In the genomic region with DNA sequence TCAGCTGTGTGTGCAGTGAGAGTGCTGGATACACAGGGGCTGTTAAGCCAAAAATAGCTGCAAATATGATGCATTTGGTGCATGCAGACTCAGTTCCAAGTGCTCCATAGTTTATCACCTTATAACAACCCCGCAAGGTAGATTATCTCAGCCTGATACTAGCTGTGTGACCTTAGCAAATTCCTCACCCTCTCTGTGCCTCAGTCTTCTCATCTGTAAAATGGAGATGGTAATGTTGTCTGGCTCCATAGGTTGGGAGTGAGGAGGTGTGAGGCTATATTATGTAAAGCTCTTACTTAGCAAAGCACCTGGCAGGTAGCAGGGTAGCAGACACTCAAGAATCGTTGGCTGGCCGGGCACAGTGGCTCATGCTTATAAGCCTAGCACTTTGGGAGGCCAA, we compare ENCODE assay signal across 3 cellular contexts.
TF ChIP-seq lines count a peak whose summit lies in the region.

No MANE protein-coding gene starts in this region.

TF ChIP-seq in A549, 52 proteins besides CTCF, POLR2A, EP300 and RAD21:
- TF ChIP-seq RARB (CRISPR knock-in tag; IDR thresholded peaks at IDR 0.05) (no peak), ZFP36 (IDR thresholded peaks at IDR 0.05; ENCODE audit: borderline replicate concordance, partially characterized antibody) (peak; percentile 58), RNF2 (IDR thresholded peaks at IDR 0.05; ENCODE audit: borderline replicate concordance, low read depth) (no peak), KDM1A (IDR thresholded peaks at IDR 0.05; ENCODE audit: low read depth) (0 out of 2 replicates have a peak, but pooled peaks have one; percentile 35), EHMT2 (IDR thresholded peaks at IDR 0.05; ENCODE audit: low read depth) (no peak)
- TF ChIP-seq, protein P1, sequence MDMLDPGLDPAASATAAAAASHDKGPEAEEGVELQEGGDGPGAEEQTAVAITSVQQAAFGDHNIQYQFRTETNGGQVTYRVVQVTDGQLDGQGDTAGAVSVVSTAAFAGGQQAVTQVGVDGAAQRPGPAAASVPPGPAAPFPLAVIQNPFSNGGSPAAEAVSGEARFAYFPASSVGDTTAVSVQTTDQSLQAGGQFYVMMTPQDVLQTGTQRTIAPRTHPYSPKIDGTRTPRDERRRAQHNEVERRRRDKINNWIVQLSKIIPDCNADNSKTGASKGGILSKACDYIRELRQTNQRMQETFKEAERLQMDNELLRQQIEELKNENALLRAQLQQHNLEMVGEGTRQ (IDR thresholded peaks at IDR 0.05) = no peak

TF ChIP-seq in HEK293, 187 proteins besides CTCF, POLR2A, EP300 and RAD21:
- TF ChIP-seq ZNF423 (tag by site-specific recombination; IDR thresholded peaks at IDR 0.05) = no peak
- no peak for TF ChIP-seq ZNF211 (tag by site-specific recombination; IDR thresholded peaks at IDR 0.05; ENCODE audit: low read depth)
- no peak for TF ChIP-seq ZNF660 (tag by site-specific recombination; IDR thresholded peaks at IDR 0.05)
- TF ChIP-seq, protein P2, sequence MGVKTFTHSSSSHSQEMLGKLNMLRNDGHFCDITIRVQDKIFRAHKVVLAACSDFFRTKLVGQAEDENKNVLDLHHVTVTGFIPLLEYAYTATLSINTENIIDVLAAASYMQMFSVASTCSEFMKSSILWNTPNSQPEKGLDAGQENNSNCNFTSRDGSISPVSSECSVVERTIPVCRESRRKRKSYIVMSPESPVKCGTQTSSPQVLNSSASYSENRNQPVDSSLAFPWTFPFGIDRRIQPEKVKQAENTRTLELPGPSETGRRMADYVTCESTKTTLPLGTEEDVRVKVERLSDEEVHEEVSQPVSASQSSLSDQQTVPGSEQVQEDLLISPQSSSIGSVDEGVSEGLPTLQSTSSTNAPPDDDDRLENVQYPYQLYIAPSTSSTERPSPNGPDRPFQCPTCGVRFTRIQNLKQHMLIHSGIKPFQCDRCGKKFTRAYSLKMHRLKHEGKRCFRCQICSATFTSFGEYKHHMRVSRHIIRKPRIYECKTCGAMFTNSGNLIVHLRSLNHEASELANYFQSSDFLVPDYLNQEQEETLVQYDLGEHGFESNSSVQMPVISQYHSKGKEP (tag by site-specific recombination; IDR thresholded peaks at IDR 0.05) = no peak
- TF ChIP-seq, protein P3, sequence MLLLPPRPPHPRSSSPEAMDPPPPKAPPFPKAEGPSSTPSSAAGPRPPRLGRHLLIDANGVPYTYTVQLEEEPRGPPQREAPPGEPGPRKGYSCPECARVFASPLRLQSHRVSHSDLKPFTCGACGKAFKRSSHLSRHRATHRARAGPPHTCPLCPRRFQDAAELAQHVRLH (tag by site-specific recombination; IDR thresholded peaks at IDR 0.05) = peak; percentile 51; the same call in 1 of the 2 replicates
- peak; percentile 89; the same call in 1 of the 2 replicates for TF ChIP-seq ZNF768 (tag by site-specific recombination; IDR thresholded peaks at IDR 0.05)

TF ChIP-seq in K562, 482 proteins besides CTCF, POLR2A, EP300 and RAD21 (continues in another document):
- TF ChIP-seq RBM34 (IDR thresholded peaks at IDR 0.05; ENCODE audit: borderline replicate concordance, insufficient read depth, low read length) = no peak
- TF ChIP-seq, protein P4, sequence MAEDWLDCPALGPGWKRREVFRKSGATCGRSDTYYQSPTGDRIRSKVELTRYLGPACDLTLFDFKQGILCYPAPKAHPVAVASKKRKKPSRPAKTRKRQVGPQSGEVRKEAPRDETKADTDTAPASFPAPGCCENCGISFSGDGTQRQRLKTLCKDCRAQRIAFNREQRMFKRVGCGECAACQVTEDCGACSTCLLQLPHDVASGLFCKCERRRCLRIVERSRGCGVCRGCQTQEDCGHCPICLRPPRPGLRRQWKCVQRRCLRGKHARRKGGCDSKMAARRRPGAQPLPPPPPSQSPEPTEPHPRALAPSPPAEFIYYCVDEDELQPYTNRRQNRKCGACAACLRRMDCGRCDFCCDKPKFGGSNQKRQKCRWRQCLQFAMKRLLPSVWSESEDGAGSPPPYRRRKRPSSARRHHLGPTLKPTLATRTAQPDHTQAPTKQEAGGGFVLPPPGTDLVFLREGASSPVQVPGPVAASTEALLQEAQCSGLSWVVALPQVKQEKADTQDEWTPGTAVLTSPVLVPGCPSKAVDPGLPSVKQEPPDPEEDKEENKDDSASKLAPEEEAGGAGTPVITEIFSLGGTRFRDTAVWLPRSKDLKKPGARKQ (CRISPR knock-in tag; IDR thresholded peaks at IDR 0.05) = no peak
- TF ChIP-seq NR2F6 (CRISPR knock-in tag; IDR thresholded peaks at IDR 0.05) = no peak
- TF ChIP-seq, protein P5, sequence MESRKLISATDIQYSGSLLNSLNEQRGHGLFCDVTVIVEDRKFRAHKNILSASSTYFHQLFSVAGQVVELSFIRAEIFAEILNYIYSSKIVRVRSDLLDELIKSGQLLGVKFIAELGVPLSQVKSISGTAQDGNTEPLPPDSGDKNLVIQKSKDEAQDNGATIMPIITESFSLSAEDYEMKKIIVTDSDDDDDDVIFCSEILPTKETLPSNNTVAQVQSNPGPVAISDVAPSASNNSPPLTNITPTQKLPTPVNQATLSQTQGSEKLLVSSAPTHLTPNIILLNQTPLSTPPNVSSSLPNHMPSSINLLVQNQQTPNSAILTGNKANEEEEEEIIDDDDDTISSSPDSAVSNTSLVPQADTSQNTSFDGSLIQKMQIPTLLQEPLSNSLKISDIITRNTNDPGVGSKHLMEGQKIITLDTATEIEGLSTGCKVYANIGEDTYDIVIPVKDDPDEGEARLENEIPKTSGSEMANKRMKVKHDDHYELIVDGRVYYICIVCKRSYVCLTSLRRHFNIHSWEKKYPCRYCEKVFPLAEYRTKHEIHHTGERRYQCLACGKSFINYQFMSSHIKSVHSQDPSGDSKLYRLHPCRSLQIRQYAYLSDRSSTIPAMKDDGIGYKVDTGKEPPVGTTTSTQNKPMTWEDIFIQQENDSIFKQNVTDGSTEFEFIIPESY (CRISPR knock-in tag; IDR thresholded peaks at IDR 0.05) = no peak
- no peak for TF ChIP-seq TOE1 (IDR thresholded peaks at IDR 0.05; ENCODE audit: borderline replicate concordance)
- TF ChIP-seq TOE1 (CRISPR knock-in tag; IDR thresholded peaks at IDR 0.05; ENCODE audit: borderline replicate concordance, low read depth) = no peak
- no peak for TF ChIP-seq HOXB6 (CRISPR knock-in tag; IDR thresholded peaks at IDR 0.05; ENCODE audit: borderline replicate concordance)
- no peak for TF ChIP-seq CSDE1 (IDR thresholded peaks at IDR 0.05)
- TF ChIP-seq NFRKB (IDR thresholded peaks at IDR 0.05; ENCODE audit: low read depth) = no peak
- TF ChIP-seq, protein P6, sequence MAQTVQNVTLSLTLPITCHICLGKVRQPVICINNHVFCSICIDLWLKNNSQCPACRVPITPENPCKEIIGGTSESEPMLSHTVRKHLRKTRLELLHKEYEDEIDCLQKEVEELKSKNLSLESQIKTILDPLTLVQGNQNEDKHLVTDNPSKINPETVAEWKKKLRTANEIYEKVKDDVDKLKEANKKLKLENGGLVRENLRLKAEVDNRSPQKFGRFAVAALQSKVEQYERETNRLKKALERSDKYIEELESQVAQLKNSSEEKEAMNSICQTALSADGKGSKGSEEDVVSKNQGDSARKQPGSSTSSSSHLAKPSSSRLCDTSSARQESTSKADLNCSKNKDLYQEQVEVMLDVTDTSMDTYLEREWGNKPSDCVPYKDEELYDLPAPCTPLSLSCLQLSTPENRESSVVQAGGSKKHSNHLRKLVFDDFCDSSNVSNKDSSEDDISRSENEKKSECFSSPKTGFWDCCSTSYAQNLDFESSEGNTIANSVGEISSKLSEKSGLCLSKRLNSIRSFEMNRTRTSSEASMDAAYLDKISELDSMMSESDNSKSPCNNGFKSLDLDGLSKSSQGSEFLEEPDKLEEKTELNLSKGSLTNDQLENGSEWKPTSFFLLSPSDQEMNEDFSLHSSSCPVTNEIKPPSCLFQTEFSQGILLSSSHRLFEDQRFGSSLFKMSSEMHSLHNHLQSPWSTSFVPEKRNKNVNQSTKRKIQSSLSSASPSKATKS (CRISPR knock-in tag; IDR thresholded peaks at IDR 0.05) = no peak
- TF ChIP-seq GABPB1 (CRISPR knock-in tag; IDR thresholded peaks at IDR 0.05) = no peak
- TF ChIP-seq EGR1 (conservative IDR thresholded peaks at IDR 0.05) = no peak
- TF ChIP-seq ZNF589 (CRISPR knock-in tag; IDR thresholded peaks at IDR 0.05; ENCODE audit: low read depth) = no peak
- TF ChIP-seq, protein P7, sequence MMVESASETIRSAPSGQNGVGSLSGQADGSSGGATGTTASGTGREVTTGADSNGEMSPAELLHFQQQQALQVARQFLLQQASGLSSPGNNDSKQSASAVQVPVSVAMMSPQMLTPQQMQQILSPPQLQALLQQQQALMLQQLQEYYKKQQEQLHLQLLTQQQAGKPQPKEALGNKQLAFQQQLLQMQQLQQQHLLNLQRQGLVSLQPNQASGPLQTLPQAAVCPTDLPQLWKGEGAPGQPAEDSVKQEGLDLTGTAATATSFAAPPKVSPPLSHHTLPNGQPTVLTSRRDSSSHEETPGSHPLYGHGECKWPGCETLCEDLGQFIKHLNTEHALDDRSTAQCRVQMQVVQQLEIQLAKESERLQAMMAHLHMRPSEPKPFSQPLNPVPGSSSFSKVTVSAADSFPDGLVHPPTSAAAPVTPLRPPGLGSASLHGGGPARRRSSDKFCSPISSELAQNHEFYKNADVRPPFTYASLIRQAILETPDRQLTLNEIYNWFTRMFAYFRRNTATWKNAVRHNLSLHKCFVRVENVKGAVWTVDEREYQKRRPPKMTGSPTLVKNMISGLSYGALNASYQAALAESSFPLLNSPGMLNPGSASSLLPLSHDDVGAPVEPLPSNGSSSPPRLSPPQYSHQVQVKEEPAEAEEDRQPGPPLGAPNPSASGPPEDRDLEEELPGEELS (CRISPR knock-in tag; IDR thresholded peaks at IDR 0.05; ENCODE audit: borderline replicate concordance) = no peak
- no peak for TF ChIP-seq EZH2 (IDR thresholded peaks at IDR 0.05; ENCODE audit: borderline replicate concordance, low read depth, low read length)
- TF ChIP-seq RBM17 (IDR thresholded peaks at IDR 0.05; ENCODE audit: borderline replicate concordance, low read depth, low read length) = no peak
- no peak for TF ChIP-seq MCM5 (IDR thresholded peaks at IDR 0.05; ENCODE audit: low read depth)
- no peak for TF ChIP-seq TRIM24 (IDR thresholded peaks at IDR 0.05)
- no peak for TF ChIP-seq HNRNPK (IDR thresholded peaks at IDR 0.05; ENCODE audit: low read depth, low read length, poor library complexity, severe bottlenecking)
- no peak for TF ChIP-seq ZNF76 (CRISPR knock-in tag; IDR thresholded peaks at IDR 0.05; ENCODE audit: borderline replicate concordance)
- 0 out of 2 replicates have a peak, but pooled peaks have one; percentile 52 for TF ChIP-seq SMARCA5 (IDR thresholded peaks at IDR 0.05)
- TF ChIP-seq, protein P8, sequence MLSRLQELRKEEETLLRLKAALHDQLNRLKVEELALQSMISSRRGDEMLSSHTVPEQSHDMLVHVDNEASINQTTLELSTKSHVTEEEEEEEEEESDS (CRISPR knock-in tag; IDR thresholded peaks at IDR 0.05) = no peak
- TF ChIP-seq ZBTB1 (CRISPR knock-in tag; IDR thresholded peaks at IDR 0.05; ENCODE audit: borderline replicate concordance, low read depth) = no peak
- TF ChIP-seq, protein P9, sequence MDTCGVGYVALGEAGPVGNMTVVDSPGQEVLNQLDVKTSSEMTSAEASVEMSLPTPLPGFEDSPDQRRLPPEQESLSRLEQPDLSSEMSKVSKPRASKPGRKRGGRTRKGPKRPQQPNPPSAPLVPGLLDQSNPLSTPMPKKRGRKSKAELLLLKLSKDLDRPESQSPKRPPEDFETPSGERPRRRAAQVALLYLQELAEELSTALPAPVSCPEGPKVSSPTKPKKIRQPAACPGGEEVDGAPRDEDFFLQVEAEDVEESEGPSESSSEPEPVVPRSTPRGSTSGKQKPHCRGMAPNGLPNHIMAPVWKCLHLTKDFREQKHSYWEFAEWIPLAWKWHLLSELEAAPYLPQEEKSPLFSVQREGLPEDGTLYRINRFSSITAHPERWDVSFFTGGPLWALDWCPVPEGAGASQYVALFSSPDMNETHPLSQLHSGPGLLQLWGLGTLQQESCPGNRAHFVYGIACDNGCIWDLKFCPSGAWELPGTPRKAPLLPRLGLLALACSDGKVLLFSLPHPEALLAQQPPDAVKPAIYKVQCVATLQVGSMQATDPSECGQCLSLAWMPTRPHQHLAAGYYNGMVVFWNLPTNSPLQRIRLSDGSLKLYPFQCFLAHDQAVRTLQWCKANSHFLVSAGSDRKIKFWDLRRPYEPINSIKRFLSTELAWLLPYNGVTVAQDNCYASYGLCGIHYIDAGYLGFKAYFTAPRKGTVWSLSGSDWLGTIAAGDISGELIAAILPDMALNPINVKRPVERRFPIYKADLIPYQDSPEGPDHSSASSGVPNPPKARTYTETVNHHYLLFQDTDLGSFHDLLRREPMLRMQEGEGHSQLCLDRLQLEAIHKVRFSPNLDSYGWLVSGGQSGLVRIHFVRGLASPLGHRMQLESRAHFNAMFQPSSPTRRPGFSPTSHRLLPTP (IDR thresholded peaks at IDR 0.05; ENCODE audit: borderline replicate concordance, extremely low read depth, insufficient read length) = no peak
- peak; percentile 37 to 79; a peak in 3 of 4 replicates for TF ChIP-seq KDM1A (IDR thresholded peaks at IDR 0.05)
- TF ChIP-seq ADNP (tag; IDR thresholded peaks at IDR 0.05) = peak; percentile 46; the same call in 1 of the 2 replicates
- 0 out of 2 replicates have a peak, but pooled peaks have one; percentile 32 for TF ChIP-seq HDAC2 (IDR thresholded peaks at IDR 0.05)
- TF ChIP-seq E2F3 (CRISPR knock-in tag; IDR thresholded peaks at IDR 0.05) = no peak
- no peak for TF ChIP-seq NFE2 (IDR thresholded peaks at IDR 0.05; ENCODE audit: low read depth)
- TF ChIP-seq MCM2 (IDR thresholded peaks at IDR 0.05; ENCODE audit: low read depth) = no peak
- TF ChIP-seq, protein P10, sequence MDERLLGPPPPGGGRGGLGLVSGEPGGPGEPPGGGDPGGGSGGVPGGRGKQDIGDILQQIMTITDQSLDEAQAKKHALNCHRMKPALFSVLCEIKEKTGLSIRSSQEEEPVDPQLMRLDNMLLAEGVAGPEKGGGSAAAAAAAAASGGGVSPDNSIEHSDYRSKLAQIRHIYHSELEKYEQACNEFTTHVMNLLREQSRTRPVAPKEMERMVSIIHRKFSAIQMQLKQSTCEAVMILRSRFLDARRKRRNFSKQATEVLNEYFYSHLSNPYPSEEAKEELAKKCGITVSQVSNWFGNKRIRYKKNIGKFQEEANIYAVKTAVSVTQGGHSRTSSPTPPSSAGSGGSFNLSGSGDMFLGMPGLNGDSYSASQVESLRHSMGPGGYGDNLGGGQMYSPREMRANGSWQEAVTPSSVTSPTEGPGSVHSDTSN (CRISPR knock-in tag; IDR thresholded peaks at IDR 0.05; ENCODE audit: low read depth) = no peak
- TF ChIP-seq, protein P10 (tag; conservative IDR thresholded peaks at IDR 0.05; ENCODE audit: low read depth) = no peak
- TF ChIP-seq NCOA6 (IDR thresholded peaks at IDR 0.05) = no peak
